Comparison of ENCODE assay signal across 4 cellular contexts in genomic region chr1:6597777-6598131, GRCh38. TPM values are rescaled to one million over a fixed set of nuclear protein-coding genes. Genes with fewer than 3 reads are reported as not detected.
DNase-seq lines count a peak whose midpoint lies in the region; TF ChIP-seq lines count a peak whose summit lies in the region.
"Had no signal": no experiment of that assay in that cellular context is flagged by ENCODE, and none has a peak within 500 bp of the region (broad histone marks: within the 10 kb centered on the region; RNA-seq: fewer than 3 reads in every experiment).

No MANE protein-coding gene starts in this region.

- H3K36me3 ChIP-seq in esophagus squamous epithelium, result peaks cover 47 to 64% (median 51%) of the 10 kb centered on the region in 3 donors

- no peak for TF ChIP-seq POLR2A in esophagus squamous epithelium (IDR thresholded peaks at IDR 0.05)

- 56 to 71% methylated on average over 3 to 6 of the region's 6 CpGs for WGBS in esophagus squamous epithelium, 2 donors

- peaks cover 38 to 79% (median 48%) of the 10 kb centered on the region in 3 donors for H3K4me1 ChIP-seq in esophagus squamous epithelium

- H3K4me3 ChIP-seq in esophagus squamous epithelium, result peak overlapping the region in 1 of 4 donors; percentile 49

- H3K9me3 ChIP-seq in esophagus squamous epithelium, result no peaks in the 10 kb centered on the region

- no peaks in the 10 kb centered on the region for H3K27me3 ChIP-seq in esophagus squamous epithelium

- intact Hi-C loops in esophagus squamous epithelium (cut with DNase I), result no loop called here

- DNase-seq in esophagus squamous epithelium (lab: John Stamatoyannopoulos, UW), result no peak
- DNase-seq in NCI-H1048 (lab: John Stamatoyannopoulos, UW), result no peak

- H3K27ac ChIP-seq in esophagus squamous epithelium, result peak overlapping the region in 3 of 4 donors; percentile 96 to 100 (median 99)

- TF ChIP-seq CTCF in esophagus squamous epithelium (IDR thresholded peaks at IDR 0.05), result no peak

RNA-seq across cellular contexts. Expression of gene KLHL21, which starts 4.9 kb away (rescaled TPM):
- total RNA-seq in esophagus squamous epithelium, result 10 to 100 TPM; 45.9 to 68.1 (median 55.1) TPM

RNA-seq across cellular contexts. Expression of gene PHF13, which starts 15.8 kb away (rescaled TPM):
- 10 to 100 TPM in 1 of 4 donors, 1 to 10 TPM in 3; 6.7 to 12.1 (median 8.7) TPM for total RNA-seq in esophagus squamous epithelium

RNA-seq across cellular contexts. Expression of gene ZBTB48, which starts 18.0 kb away (rescaled TPM):
- 10 to 100 TPM in 3 of 4 donors, 1 to 10 TPM in 1; 7.2 to 26.0 (median 16.0) TPM for total RNA-seq in esophagus squamous epithelium

RNA-seq across cellular contexts. Expression of gene THAP3, which starts 26.9 kb away (rescaled TPM):
- 10 to 100 TPM in 3 of 4 donors, 1 to 10 TPM in 1; 4.8 to 17.1 (median 13.3) TPM for total RNA-seq in esophagus squamous epithelium

RNA-seq across cellular contexts. Expression of gene TAS1R1, which starts 42.6 kb away (rescaled TPM):
- total RNA-seq in esophagus squamous epithelium, result not detected
- total RNA-seq: cerebellum, progenitor cell of endocrine pancreas had no signal
